ENCODE assay signal across 15 cellular contexts in the genomic region with DNA sequence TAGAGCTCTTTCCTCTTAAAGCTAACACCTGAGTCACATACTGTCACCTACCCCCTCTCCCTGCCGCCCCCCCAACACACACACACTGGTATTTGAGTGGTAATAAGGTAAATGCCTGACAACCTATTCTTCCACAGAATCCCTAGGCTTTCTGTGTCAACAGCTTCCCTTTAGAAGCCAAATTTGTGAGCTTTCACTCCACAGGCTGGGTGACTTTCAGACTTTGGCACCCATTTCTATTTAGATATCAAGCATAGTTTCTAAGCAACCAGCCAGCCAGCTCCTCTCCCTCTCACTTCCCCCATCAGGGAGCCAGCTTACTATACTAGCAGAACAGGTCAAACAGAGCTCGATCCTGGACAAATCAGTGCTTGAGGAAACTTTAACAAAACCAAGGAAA. TPM values are rescaled to one million over a fixed set of nuclear protein-coding genes. Genes with fewer than 3 reads are reported as not detected.
DNase-seq lines count a peak whose midpoint lies in the region; ATAC-seq, FAIRE-seq and TF ChIP-seq lines count a peak whose summit lies in the region.
"Had no signal": no experiment of that assay in that cellular context is flagged by ENCODE, and none has a peak within 500 bp of the region (broad histone marks: within the 10 kb centered on the region; RNA-seq: fewer than 3 reads in every experiment).

No MANE protein-coding gene starts in this region.

- peaks cover 20% of the 10 kb centered on the region for H3K27me3 Mint-ChIP-seq in activated T-cell treated with anti-CD3 and anti-CD28 coated beads, Interleukin-2, amount 50 U/mL, for 4 hours (ENCODE audit: low read depth)

- H3K4me1 ChIP-seq in Peyer's patch (peaks cover 0 to 47% (median 2%) of the 10 kb centered on the region in 4 donors), right atrium auricular region (peaks cover 0 to 41% of the 10 kb centered on the region in 2 donors), small intestine (ENCODE audit: control insufficient read depth in 2 of 2, insufficient read depth in 1 of 2, low read depth in 1 of 2, low read length in 1 of 2) (peaks cover 3 to 12% of the 10 kb centered on the region in 2 donors), SJCRH30 (peaks cover 9% of the 10 kb centered on the region; the same call in 1 of the 2 replicates)

- no peak for TF ChIP-seq POLR2A in Peyer's patch (IDR thresholded peaks at IDR 0.05)

- no peaks in the 10 kb centered on the region for H3K9me3 Mint-ChIP-seq in activated T-cell treated with anti-CD3 and anti-CD28 coated beads, Interleukin-2, amount 50 U/mL, for 4 hours

- H3K27me3 ChIP-seq in Peyer's patch (no peaks in the 10 kb centered on the region), right atrium auricular region (no peaks in the 10 kb centered on the region), small intestine (ENCODE audit: control insufficient read depth in 2 of 2, insufficient read depth in 2 of 2, low read length in 2 of 2) (no peaks in the 10 kb centered on the region), SJCRH30 (no peaks in the 10 kb centered on the region; the same call in 1 of the 2 replicates)

- H3K9me3 ChIP-seq in Peyer's patch (no peaks in the 10 kb centered on the region), right atrium auricular region (no peaks in the 10 kb centered on the region), small intestine (ENCODE audit: control insufficient read depth, low read depth) (no peaks in the 10 kb centered on the region), SJCRH30 (replicated peaks) (peaks cover 3% of the 10 kb centered on the region; the same call in 1 of the 2 replicates)

- H3K4me3 Mint-ChIP-seq in activated T-cell treated with anti-CD3 and anti-CD28 coated beads, Interleukin-2, amount 50 U/mL, for 4 hours, result no peak overlapping the region

- H3K36me3 ChIP-seq in Peyer's patch (peaks cover 0 to 23% (median 0%) of the 10 kb centered on the region in 3 donors), right atrium auricular region (peaks cover 24% of the 10 kb centered on the region), small intestine (ENCODE audit: control insufficient read depth in 2 of 2, insufficient read depth in 2 of 2, low read length in 2 of 2) (peaks cover 3 to 9% of the 10 kb centered on the region in 2 donors), SJCRH30 (no peaks in the 10 kb centered on the region)

- ATAC-seq in GM21515 (IDR thresholded peaks at IDR 0.05; ENCODE audit: unreplicated experiment) (no peak), GM18868 (IDR thresholded peaks at IDR 0.05; ENCODE audit: unreplicated experiment) (no peak)
- ATAC-seq in activated T-cell treated with anti-CD3 and anti-CD28 coated beads, Interleukin-2, amount 50 U/mL, for 4 hours, result no peak
- ATAC-seq: K562 had no signal

- 3 to 45% (median 25%) methylated on average over 2 of the region's 2 CpGs for WGBS in small intestine, 3 donors

- H3K4me1 Mint-ChIP-seq in activated T-cell treated with anti-CD3 and anti-CD28 coated beads, Interleukin-2, amount 50 U/mL, for 4 hours (ENCODE audit: low read depth), result peaks cover 24% of the 10 kb centered on the region

- no peak for TF ChIP-seq CTCF in Peyer's patch (IDR thresholded peaks at IDR 0.05)
- no peak for TF ChIP-seq CTCF in right atrium auricular region (IDR thresholded peaks at IDR 0.05)

- DNase-seq in EH (ENCODE audit: low read depth), result peak; percentile 44
- DNase-seq in Peyer's patch, result peak in 1 of 3 donors; percentile 59
- peak; percentile 66 for DNase-seq in right atrium auricular region (ENCODE audit: low spot score)
- DNase-seq in small intestine, result peak; percentile 89
- no peak for DNase-seq in SJCRH30
- DNase-seq in activated T-cell treated with anti-CD3 and anti-CD28 coated beads, Interleukin-2, amount 50 U/mL, for 4 hours, result no peak
- DNase-seq: activated naive CD4-positive, alpha-beta T cell treated with anti-CD3 and anti-CD28 coated beads, Interleukin-2, amount 50 U/mL, for 16 hours; NCI-H2107; stimulated activated CD4-positive, alpha-beta T cell treated with anti-CD3 and anti-CD28 coated beads, Interleukin-15, amount 100 ng/mL, for 24 hours had no signal

- peaks cover 3% of the 10 kb centered on the region for H3K36me3 Mint-ChIP-seq in activated T-cell treated with anti-CD3 and anti-CD28 coated beads, Interleukin-2, amount 50 U/mL, for 4 hours (ENCODE audit: insufficient read depth)

- FAIRE-seq in small intestine (lab: Jason Lieb, UNC), result no peak
- FAIRE-seq: G401.6, K562 had no signal

- H3K27ac ChIP-seq in Peyer's patch (peak overlapping the region in 3 of 4 donors; percentile 40 to 71 (median 69)), right atrium auricular region (peak overlapping the region; percentile 86 to 91), small intestine (ENCODE audit: low read depth in 1 of 2, low read length in 1 of 2) (peak overlapping the region; percentile 12 to 78), SJCRH30 (no peak overlapping the region)

- H3K4me3 ChIP-seq in Peyer's patch (no peak overlapping the region), right atrium auricular region (no peak overlapping the region), small intestine (ENCODE audit: low read depth in 1 of 2, low read length in 2 of 2) (no peak overlapping the region), SJCRH30 (no peak overlapping the region)
- H3K4me3 ChIP-seq: K562 had no signal

RNA-seq across cellular contexts. Expression of a gene that starts 3.2 kb away (rescaled TPM):
- total RNA-seq in Peyer's patch (1 to 10 TPM in 3 of 4 donors, under 1 TPM in 1; 0.83 to 1.9 (median 1.8) TPM), right atrium auricular region (1 to 10 TPM; 1.6 to 1.7 TPM)
- 1 to 10 TPM in 1 of 3 donors, under 1 TPM in 2; 0.45 to 2.0 (median 0.81) TPM for polyA plus RNA-seq in small intestine
- 5.4 and 6.0 TPM in 2 replicates for total RNA-seq in SJCRH30 (2014; rRNA removed; shearing (Covaris generic))
- total RNA-seq in activated T-cell treated with anti-CD3 and anti-CD28 coated beads, Interleukin-2, amount 50 U/mL, for 4 hours, result 1 to 10 TPM; 1.6 to 2.1 (median 1.7) TPM

RNA-seq across cellular contexts. Expression of a gene that starts 18.4 kb away (rescaled TPM):
- total RNA-seq in Peyer's patch (10 to 100 TPM in 3 of 4 donors, 1 to 10 TPM in 1; 9.9 to 66.4 (median 52.2) TPM), right atrium auricular region (10 to 100 TPM; 30.4 to 32.6 TPM)
- 10 to 100 TPM; 26.8 to 34.9 (median 29.5) TPM for polyA plus RNA-seq in small intestine
- total RNA-seq in SJCRH30 (2014; rRNA removed; shearing (Covaris generic)), result not detected in 2 replicates
- total RNA-seq in activated T-cell treated with anti-CD3 and anti-CD28 coated beads, Interleukin-2, amount 50 U/mL, for 4 hours, result under 1 TPM; 0.11 to 0.15 (median 0.13) TPM

RNA-seq across cellular contexts. Expression of a gene that starts 31.7 kb away (rescaled TPM):
- total RNA-seq in Peyer's patch (100 to 1,000 TPM in 1 of 4 donors, 10 to 100 TPM in 1, 1 to 10 TPM in 2; 7.4 to 102 (median 10.8) TPM), right atrium auricular region (1 to 10 TPM in 1 of 2 donors, under 1 TPM in 1; 0.19 to 2.2 TPM)
- polyA plus RNA-seq in small intestine, result 1 to 10 TPM; 1.1 to 8.4 (median 3.3) TPM
- 0.06 TPM in 1 of 2 replicates, not detected in the other for total RNA-seq in SJCRH30 (2014; rRNA removed; shearing (Covaris generic))
- total RNA-seq in activated T-cell treated with anti-CD3 and anti-CD28 coated beads, Interleukin-2, amount 50 U/mL, for 4 hours, result 100 to 1,000 TPM in 1 of 3 donors, 10 to 100 TPM in 2; 59.0 to 109 (median 85.2) TPM
- total RNA-seq: kidney epithelial cell had no signal
- polyA plus RNA-seq: BJ had no signal

RNA-seq across cellular contexts. Expression of a gene that starts 40.2 kb away (rescaled TPM):
- total RNA-seq in Peyer's patch (10 to 100 TPM in 1 of 4 donors, 1 to 10 TPM in 3; 3.5 to 14.9 (median 6.3) TPM), right atrium auricular region (1 to 10 TPM; 2.8 to 3.9 TPM)
- 1 to 10 TPM in 2 of 3 donors, under 1 TPM in 1; 0.89 to 3.4 (median 1.1) TPM for polyA plus RNA-seq in small intestine
- total RNA-seq in SJCRH30 (2014; rRNA removed; shearing (Covaris generic)), result 13.3 and 14.2 TPM in 2 replicates
- total RNA-seq in activated T-cell treated with anti-CD3 and anti-CD28 coated beads, Interleukin-2, amount 50 U/mL, for 4 hours, result 10 to 100 TPM; 16.9 to 18.6 (median 17.7) TPM

Comparison
In these comparisons a context has a peak if more than half of its experiments do, and no peak if none do; other contexts are left out.
1. DNase-seq: peak in EH (single experiment), right atrium auricular region (single experiment) and small intestine (single experiment); none in SJCRH30 (0 of 2) and activated T-cell treated with anti-CD3 and anti-CD28 coated beads, Interleukin-2, amount 50 U/mL, for 4 hours (single experiment).
2. RNA of a gene that starts 18.4 kb away (total RNA-seq): 9.9 to 66.4 TPM in Peyer's patch and 30.4 to 32.6 TPM in right atrium auricular region; 0.11 to 0.15 TPM in activated T-cell treated with anti-CD3 and anti-CD28 coated beads, Interleukin-2, amount 50 U/mL, for 4 hours and not detected in SJCRH30; every median in the first group is over 4 times any median in the second.